In genomic region chr18:22567794-22568193, GRCh38 we compare ENCODE assay signal across 29 cellular contexts.
"Had no signal": no experiment of that assay in that cellular context is flagged by ENCODE, and none has a peak within 500 bp of the region (broad histone marks: within the 10 kb centered on the region; RNA-seq: fewer than 3 reads in every experiment).

No MANE protein-coding gene starts in this region.

- FAIRE-seq: kidney, urothelium cell line had no signal

- H3K4me3 ChIP-seq: adrenal gland, body of pancreas, coronary artery, dorsolateral prefrontal cortex, gastroesophageal sphincter, right lobe of liver, thoracic aorta had no signal

- H3K27ac ChIP-seq: adrenal gland, body of pancreas, coronary artery, dorsolateral prefrontal cortex, gastroesophageal sphincter, neutrophil, right lobe of liver, thoracic aorta, VCaP had no signal

- H3K4me1 ChIP-seq: right lobe of liver had no signal

- DNase-seq: activated CD4-positive, alpha-beta T cell treated with anti-CD3 and anti-CD28 coated beads for 4 hours; activated CD4-positive, alpha-beta T cell treated with anti-CD3 and anti-CD28 coated beads, Interleukin-2, amount 50 U/mL, for 4 hours; activated effector memory CD4-positive, alpha-beta T cell treated with Interleukin-2 at 50 U/mL for 16 hours; activated naive CD4-positive, alpha-beta T cell treated with anti-CD3 and anti-CD28 coated beads for 36 hours; activated naive CD8-positive, alpha-beta T cell treated with anti-CD3 and anti-CD28 coated beads for 36 hours; activated T-cell treated with anti-CD3 and anti-CD28 coated beads for 4 hours; adrenal gland; aorta; body of pancreas; dorsolateral prefrontal cortex; effector memory CD4-positive, alpha-beta T cell; head of caudate nucleus; hypothalamus; immature natural killer cell; kidney; left colon; mammary epithelial cell; naive B cell; nephron progenitor cell; right lobe of liver; stimulated activated CD4-positive, alpha-beta T cell treated with anti-CD3 and anti-CD28 coated beads, Interleukin-12 subunit alpha, Interleukin-12 subunit beta, amount 100 ng/mL, for 4 hours; stimulated activated CD4-positive, alpha-beta T cell treated with anti-CD3 and anti-CD28 coated beads, Interleukin-4, amount 100 ng/mL, for 1 hour had no signal

- H3K27me3 ChIP-seq: adrenal gland, body of pancreas, gastroesophageal sphincter, right lobe of liver had no signal

- ATAC-seq: body of pancreas; gastroesophageal sphincter; left colon; right lobe of liver; stimulated activated effector memory CD8-positive, alpha-beta T cell treated with anti-CD3 and anti-CD28 coated beads, Interleukin-12 subunit alpha, Interleukin-12 subunit beta, amount 100 ng/mL, for 72 hours had no signal

- H3K36me3 ChIP-seq: adrenal gland, gastroesophageal sphincter, neutrophil, right lobe of liver, thoracic aorta had no signal

- H3K9me3 ChIP-seq: adrenal gland, body of pancreas, gastroesophageal sphincter, neutrophil, right lobe of liver, thoracic aorta had no signal
